ENCODE assay signal across 16 cellular contexts in genomic region chr10:4170633-4171314, GRCh38.
A peak's percentile ranks its signal among the peaks of the same experiment; 100 is the strongest.
DNase-seq lines count a peak whose midpoint lies in the region; ATAC-seq and TF ChIP-seq lines count a peak whose summit lies in the region.
"Had no signal": no experiment of that assay in that cellular context is flagged by ENCODE, and none has a peak within 500 bp of the region (broad histone marks: within the 10 kb centered on the region; RNA-seq: fewer than 3 reads in every experiment).

No MANE protein-coding gene starts in this region.

- no peaks in the 10 kb centered on the region for H3K9me3 ChIP-seq in sigmoid colon
- H3K9me3 ChIP-seq: gastroesophageal sphincter had no signal

- H3K36me3 ChIP-seq in sigmoid colon: no peaks in the 10 kb centered on the region
- H3K36me3 ChIP-seq: gastroesophageal sphincter had no signal

- H3K27me3 ChIP-seq in sigmoid colon: no peaks in the 10 kb centered on the region
- H3K27me3 ChIP-seq: gastroesophageal sphincter had no signal

- no peak for TF ChIP-seq POLR2A in sigmoid colon (IDR thresholded peaks at IDR 0.05)

- intact Hi-C loops in sigmoid colon (cut with DNase I): no loop called here

- H3K27ac ChIP-seq in sigmoid colon: no peak overlapping the region
- H3K27ac ChIP-seq: gastroesophageal sphincter, GM23248 had no signal

- no peak overlapping the region for H3K4me3 ChIP-seq in sigmoid colon
- H3K4me3 ChIP-seq: gastroesophageal sphincter, GM23248 had no signal

- TF ChIP-seq EP300 in sigmoid colon (IDR thresholded peaks at IDR 0.05): no peak

- DNase-seq in ELF-1 (ENCODE audit: low read depth, low spot score) (peak; percentile 41), sigmoid colon (no peak), globus pallidus (ENCODE audit: low spot score) (no peak), NCI-H1930 (lab: John Stamatoyannopoulos, UW) (no peak)
- no peak for DNase-seq in activated CD4-positive, alpha-beta T cell treated with anti-CD3 and anti-CD28 coated beads, Interleukin-2, amount 50 U/mL, for 1 hour
- DNase-seq: activated CD4-positive, alpha-beta T cell treated with anti-CD3 and anti-CD28 coated beads for 1 hour; GM23248; NCI-H1092; NCI-H2029 treated with DMSO at 0.1 percent for 48 hours; NCI-H446; NK-92 treated with Interleukin-12 subunit alpha and Interleukin-12 subunit beta, amount 100 ng/mL, for 24 hours; stimulated activated CD4-positive, alpha-beta T cell treated with anti-CD3 and anti-CD28 coated beads, Interleukin-2, amount 100 ng/mL, for 48 hours had no signal

- ATAC-seq in GM21529 (IDR thresholded peaks at IDR 0.05; ENCODE audit: unreplicated experiment) (peak; percentile 48), HG03432 (IDR thresholded peaks at IDR 0.05; ENCODE audit: unreplicated experiment) (peak; percentile 74), esophagus mucosa (peak; percentile 85)
- ATAC-seq: gastroesophageal sphincter had no signal

- WGBS in sigmoid colon, 2 donors: 86 to 88% methylated on average over 6 of the region's 6 CpGs

- no peak for TF ChIP-seq CTCF in sigmoid colon (IDR thresholded peaks at IDR 0.05)

- no peaks in the 10 kb centered on the region for H3K4me1 ChIP-seq in sigmoid colon
- H3K4me1 ChIP-seq: gastroesophageal sphincter had no signal
